Comparison of ENCODE assay signal across 8 cellular contexts in genomic region chr16:8963010-8963824, GRCh38.
DNase-seq lines count a peak whose midpoint lies in the region; ATAC-seq and TF ChIP-seq lines count a peak whose summit lies in the region.

No MANE protein-coding gene starts in this region.

- TF ChIP-seq CTCF in fibroblast of pulmonary artery (IDR thresholded peaks at IDR 0.05; ENCODE audit: low read length, missing control alignments): no peak

- ATAC-seq in HG02571 (IDR thresholded peaks at IDR 0.05; ENCODE audit: unreplicated experiment): peak; percentile 5

- DNase-seq in COLO668 (lab: John Stamatoyannopoulos, UW; ENCODE audit: unreplicated experiment): peak; percentile 57
- peak; percentile 18 for DNase-seq in T-helper 9 cell
- no peak for DNase-seq in fibroblast of pulmonary artery (ENCODE audit: low read depth)
- DNase-seq in retina: peak; percentile 66
- DNase-seq in NCI-H2227 (lab: John Stamatoyannopoulos, UW; ENCODE audit: unreplicated experiment): no peak
- no peak for DNase-seq in NCI-H2196 (lab: John Stamatoyannopoulos, UW; ENCODE audit: unreplicated experiment)
- DNase-seq in inferior parietal cortex (ENCODE audit: extremely low spot score): no peak

- H3K4me3 ChIP-seq in fibroblast of pulmonary artery (replicated peaks; ENCODE audit: low read depth, low read length): peak overlapping the region; percentile 67

Comparison
In these comparisons a context has a peak if more than half of its experiments do, and no peak if none do; other contexts are left out.
1. DNase-seq: peak in COLO668 (single experiment), T-helper 9 cell (single experiment) and retina (single experiment); none in fibroblast of pulmonary artery (single experiment), NCI-H2227 (single experiment), NCI-H2196 (single experiment) and inferior parietal cortex (single experiment).